In genomic region chr7:71695189-71695588, GRCh38 we compare ENCODE assay signal across 19 cellular contexts.
"Had no signal": no experiment of that assay in that cellular context is flagged by ENCODE, and none has a peak within 500 bp of the region (broad histone marks: within the 10 kb centered on the region; RNA-seq: fewer than 3 reads in every experiment).

No MANE protein-coding gene starts in this region.

- H3K4me3 Mint-ChIP-seq: activated T-cell treated with anti-CD3 and anti-CD28 coated beads, Interleukin-2, amount 50 U/mL, for 72 hours; endodermal cell; immature natural killer cell; stimulated activated naive CD8-positive, alpha-beta T cell treated with anti-CD3 and anti-CD28 coated beads, Interleukin-15, Interleukin-2, amounts not matched to agents 100 ng/mL and 50 ng/mL, for 24 hours had no signal

- H3K27ac ChIP-seq: adrenal gland, gastrocnemius medialis, heart right ventricle, prostate gland, right atrium auricular region, skin epidermis, suprapubic skin, transverse colon, WERI-Rb-1 had no signal

- ATAC-seq: activated naive CD4-positive, alpha-beta T cell treated with anti-CD3 and anti-CD28 coated beads, Interleukin-2, amount 50 U/mL, for 72 hours; activated T-cell treated with anti-CD3 and anti-CD28 coated beads, Interleukin-2, amount 50 U/mL, for 72 hours; gastrocnemius medialis had no signal

- H3K36me3 ChIP-seq: adrenal gland, gastrocnemius medialis, heart right ventricle, prostate gland, right atrium auricular region, suprapubic skin, transverse colon, WERI-Rb-1 had no signal

- H3K36me3 Mint-ChIP-seq: immature natural killer cell had no signal

- H3K4me1 ChIP-seq: adrenal gland, gastrocnemius medialis, prostate gland, right atrium auricular region, suprapubic skin, transverse colon had no signal

- H3K4me3 ChIP-seq: adrenal gland, gastrocnemius medialis, heart right ventricle, prostate gland, right atrium auricular region, skin epidermis, suprapubic skin, transverse colon had no signal

- H3K27ac Mint-ChIP-seq: activated naive CD4-positive, alpha-beta T cell treated with anti-CD3 and anti-CD28 coated beads, Interleukin-2, amount 50 U/mL, for 72 hours; activated T-cell treated with anti-CD3 and anti-CD28 coated beads, Interleukin-2, amount 50 U/mL, for 72 hours; endodermal cell; immature natural killer cell; stimulated activated naive CD8-positive, alpha-beta T cell treated with anti-CD3 and anti-CD28 coated beads, Interleukin-15, Interleukin-2, amounts not matched to agents 100 ng/mL and 50 ng/mL, for 24 hours had no signal

- DNase-seq: activated CD4-positive, alpha-beta T cell treated with anti-CD3 and anti-CD28 coated beads, Interleukin-2, amount 50 U/mL, for 4 hours; activated effector memory CD4-positive, alpha-beta T cell treated with anti-CD3 and anti-CD28 coated beads, Interleukin-2, amount 50 U/mL, for 16 hours; activated T-cell treated with anti-CD3 and anti-CD28 coated beads, Interleukin-2, amount 50 U/mL, for 72 hours; endodermal cell; gastrocnemius medialis; heart right ventricle; immature natural killer cell; kidney glomerular epithelial cell; left ventricle myocardium superior; occipital lobe; transverse colon; WERI-Rb-1 had no signal

- H3K27me3 Mint-ChIP-seq: stimulated activated naive CD8-positive, alpha-beta T cell treated with anti-CD3 and anti-CD28 coated beads, Interleukin-15, Interleukin-2, amounts not matched to agents 100 ng/mL and 50 ng/mL, for 24 hours had no signal

- H3K27me3 ChIP-seq: adrenal gland, heart right ventricle, right atrium auricular region, suprapubic skin, transverse colon had no signal

- H3K4me1 Mint-ChIP-seq: endodermal cell, immature natural killer cell had no signal

- H3K9me3 ChIP-seq: adrenal gland, gastrocnemius medialis, prostate gland, suprapubic skin, transverse colon had no signal
